Comparison of ENCODE assay signal across 8 cellular contexts in the genomic region with DNA sequence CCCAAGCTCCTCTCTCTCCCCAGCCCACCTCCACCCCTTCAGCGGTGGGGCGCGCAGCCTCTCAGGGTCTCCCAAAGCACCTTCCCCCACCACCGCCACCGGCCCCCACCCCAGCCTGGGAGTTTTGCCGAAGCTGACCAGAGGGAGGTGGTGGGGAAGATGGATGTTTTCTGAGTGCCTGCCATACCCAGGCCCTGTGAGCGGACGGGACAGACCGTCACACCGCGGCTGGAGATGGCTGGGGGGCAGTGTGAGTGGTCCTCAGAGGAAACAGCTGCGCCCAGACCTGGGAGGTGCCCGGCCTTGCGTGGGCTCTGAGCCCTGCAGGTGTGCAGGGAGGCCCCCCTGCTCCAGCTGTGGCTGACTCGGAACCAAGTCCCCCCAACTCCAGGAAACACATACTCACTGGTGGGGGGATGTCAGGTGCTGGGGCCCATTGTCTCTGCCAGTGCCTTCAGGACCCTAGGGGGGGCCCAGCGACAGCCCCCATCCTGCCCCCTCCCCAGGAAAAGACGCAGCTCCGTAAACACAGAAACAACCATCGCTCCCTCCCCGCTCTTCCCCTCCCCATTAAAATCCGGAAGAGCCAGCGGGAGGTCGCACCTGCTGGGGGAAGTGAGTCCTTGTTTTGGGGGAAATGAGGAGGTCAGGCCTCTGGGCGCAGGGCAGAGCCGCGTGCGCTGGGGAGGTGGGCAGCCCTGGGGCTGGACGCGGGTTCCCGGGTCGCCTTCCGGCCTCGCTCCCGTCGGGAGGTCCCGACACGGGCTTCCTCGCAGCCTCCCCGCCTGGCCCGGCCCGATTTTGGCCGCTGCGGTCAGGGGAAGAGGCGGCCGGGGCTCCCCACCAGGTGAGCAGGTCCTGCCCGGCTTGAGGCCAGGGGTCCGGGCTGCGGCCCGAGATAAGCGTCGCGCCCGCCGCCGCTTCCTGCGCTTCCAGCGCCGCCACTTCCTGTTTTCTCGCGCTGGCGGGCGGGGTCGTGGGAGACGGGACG. TPM values are rescaled to one million over a fixed set of nuclear protein-coding genes. Genes with fewer than 3 reads are reported as not detected.
DNase-seq lines count a peak whose midpoint lies in the region; ATAC-seq and TF ChIP-seq lines count a peak whose summit lies in the region.

No MANE protein-coding gene starts in this region.

- H3K18ac ChIP-seq in IMR-90 (ENCODE audit: low read depth, low read length) = no peak overlapping the region

- peak overlapping the region; percentile 72 for H3K4me3 ChIP-seq in CD8-positive, alpha-beta T cell (ENCODE audit: low read depth, low read length)
- H3K4me3 ChIP-seq in IMR-90 (ENCODE audit: insufficient read depth, low read depth, low read length) (peak overlapping the region; percentile 35), mammary epithelial cell (replicated peaks in 1 of 3; ENCODE audit: insufficient read depth in 1 of 3, low read depth in 2 of 3, low read length in 3 of 3) (peak overlapping the region in 2 of 3 experiments; percentile 35 to 38)

- H3K4me1 ChIP-seq in CD8-positive, alpha-beta T cell (ENCODE audit: insufficient read depth, low read length) = peaks cover 58% of the 10 kb centered on the region
- peaks cover 2% of the 10 kb centered on the region; the same call in 1 of the 2 replicates for H3K4me1 ChIP-seq in IMR-90 (ENCODE audit: control insufficient read depth, insufficient read depth, low read length)
- H3K4me1 ChIP-seq in mammary epithelial cell (ENCODE audit: insufficient read depth, low read length) = peaks cover 23% of the 10 kb centered on the region

- H3K36me3 Mint-ChIP-seq in CD8-positive, alpha-beta T cell = no peaks in the 10 kb centered on the region
- no peaks in the 10 kb centered on the region for H3K36me3 Mint-ChIP-seq in naive thymus-derived CD8-positive, alpha-beta T cell

- peak overlapping the region; percentile 80 for H2AFZ ChIP-seq in IMR-90 (replicated peaks; ENCODE audit: low read length, poor library complexity)
- peak overlapping the region; percentile 85 for H2AFZ ChIP-seq in mammary epithelial cell (ENCODE audit: low read depth, low read length)

- H3K9me3 ChIP-seq in CD8-positive, alpha-beta T cell (ENCODE audit: low read length) = no peaks in the 10 kb centered on the region
- H3K9me3 ChIP-seq in IMR-90 (ENCODE audit: control insufficient read depth, insufficient read depth, low read length) (no peaks in the 10 kb centered on the region), mammary epithelial cell (replicated peaks; ENCODE audit: insufficient read depth, low read length) (no peaks in the 10 kb centered on the region)

- H3K27ac ChIP-seq in CD8-positive, alpha-beta T cell (ENCODE audit: low read depth, low read length) = peak overlapping the region; percentile 68
- no peak overlapping the region; the same call in 1 of the 2 replicates for H3K27ac ChIP-seq in IMR-90 (ENCODE audit: insufficient read depth, low read length)
- H3K27ac ChIP-seq in mammary epithelial cell (ENCODE audit: insufficient read depth, low read depth, low read length) = no peak overlapping the region

- no peaks in the 10 kb centered on the region for H3K9me3 Mint-ChIP-seq in CD8-positive, alpha-beta T cell
- no peaks in the 10 kb centered on the region for H3K9me3 Mint-ChIP-seq in naive thymus-derived CD8-positive, alpha-beta T cell

- BruUV-seq in IMR-90 (replicated peaks; lab: Mats Ljungman, UMichigan) (no TSS peak), mammary epithelial cell (replicated peaks; lab: Mats Ljungman, UMichigan) (no TSS peak)

- no peaks in the 10 kb centered on the region for H3K79me1 ChIP-seq in IMR-90 (ENCODE audit: low read depth in 1 of 2, low read length in 2 of 2)

- in situ Hi-C loops in IMR-90 (cut with MboI; ENCODE audit: low sequenced_read_pairs) (no loop called here), mammary epithelial cell (cut with MboI; ENCODE audit: low sequenced_read_pairs in 2 of 2) (no loop called here)

- no peak for TF ChIP-seq POLR2A in IMR-90 (IDR thresholded peaks at IDR 0.05; ENCODE audit: low read depth, low read length)

- no peak for ATAC-seq in CD8-positive, alpha-beta T cell
- ATAC-seq in IMR-90 (ENCODE audit: low read depth) = no peak
- peak in 1 of 2 donors; percentile 13 for ATAC-seq in naive thymus-derived CD8-positive, alpha-beta T cell
- no peak for ATAC-seq in HG03571 (IDR thresholded peaks at IDR 0.05; ENCODE audit: unreplicated experiment)

- dilution Hi-C loops in IMR-90 (cut with HindIII; ENCODE audit: low sequenced_read_pairs, unreplicated experiment) (no loop called here), mammary epithelial cell (cut with HindIII; ENCODE audit: low sequenced_read_pairs) (no loop called here)

- H2BK15ac ChIP-seq in IMR-90 (ENCODE audit: low read depth, low read length) = no peak overlapping the region

- H3K56ac ChIP-seq in IMR-90 (ENCODE audit: extremely low read depth, insufficient read depth, low read length) = no peak overlapping the region

- H2BK20ac ChIP-seq in IMR-90 (ENCODE audit: low read depth, low read length) = no peak overlapping the region

- no peak for TF ChIP-seq CTCF in CD8-positive, alpha-beta T cell (IDR thresholded peaks at IDR 0.05)
- TF ChIP-seq CTCF in IMR-90 (conservative IDR thresholded peaks at IDR 0.05; ENCODE audit: low read depth, low read length) = no peak
- TF ChIP-seq CTCF in mammary epithelial cell (conservative IDR thresholded peaks at IDR 0.05 in 1 of 2, IDR thresholded peaks at IDR 0.05 in 1 of 2; ENCODE audit: extremely low read depth in 1 of 2, insufficient read depth in 1 of 2, low read depth in 1 of 2, low read length in 2 of 2) = no peak

- no peak overlapping the region for H3K14ac ChIP-seq in IMR-90 (replicated peaks; ENCODE audit: low read depth, low read length)

- 0 out of 4 replicates have a peak overlapping the region, but pooled peaks have one; percentile 16 to 74 for H4K8ac ChIP-seq in IMR-90 (ENCODE audit: low read depth in 2 of 2, low read length in 2 of 2)

- no peak overlapping the region for H3K23ac ChIP-seq in IMR-90 (ENCODE audit: low read depth, low read length)

- peak overlapping the region; percentile 84 for H3K27ac Mint-ChIP-seq in CD8-positive, alpha-beta T cell
- peak overlapping the region; percentile 83 to 92 (median 89) for H3K27ac Mint-ChIP-seq in naive thymus-derived CD8-positive, alpha-beta T cell

- H2AK5ac ChIP-seq in IMR-90 (ENCODE audit: low read depth, low read length) = no peak overlapping the region; the same call in 1 of the 2 replicates

- H3K9me1 ChIP-seq in IMR-90 (ENCODE audit: insufficient read depth, low read length) = no peaks in the 10 kb centered on the region

- H2BK5ac ChIP-seq in IMR-90 (ENCODE audit: low read depth, low read length, poor library complexity, severe bottlenecking) = no peak overlapping the region

- H3K27me3 Mint-ChIP-seq in CD8-positive, alpha-beta T cell (ENCODE audit: low read depth) = peaks cover 12% of the 10 kb centered on the region
- peaks cover 0 to 12% (median 12%) of the 10 kb centered on the region in 5 donors for H3K27me3 Mint-ChIP-seq in naive thymus-derived CD8-positive, alpha-beta T cell

- no peak for TF ChIP-seq RAD21 in IMR-90 (IDR thresholded peaks at IDR 0.05; ENCODE audit: low read length)

- 2% methylated on average over 16 of the region's 65 CpGs; no CpG with 5 or more reads in 1 of the 2 experiments for WGBS in IMR-90 (ENCODE audit: extremely low coverage in 2 of 2, insufficient read length in 1 of 2), 2 experiments
- WGBS in mammary epithelial cell (ENCODE audit: low coverage, missing lambda C conversion rate) = 45% methylated on average over 19 of the region's 65 CpGs

- H2BK120ac ChIP-seq in IMR-90 (ENCODE audit: low read depth, low read length) = no peak overlapping the region

- no peaks in the 10 kb centered on the region for H3K27me3 ChIP-seq in CD8-positive, alpha-beta T cell (ENCODE audit: insufficient read depth, low read length)
- H3K27me3 ChIP-seq in IMR-90 (ENCODE audit: control insufficient read depth, insufficient read depth, low read length) (peaks cover 65% of the 10 kb centered on the region), mammary epithelial cell (ENCODE audit: insufficient read depth, low read length) (no peaks in the 10 kb centered on the region)

- no peak overlapping the region for H3K4ac ChIP-seq in IMR-90 (ENCODE audit: low read depth, low read length)

- H3K79me2 ChIP-seq in mammary epithelial cell (ENCODE audit: insufficient read depth, low read length) = no peaks in the 10 kb centered on the region

- H4K5ac ChIP-seq in IMR-90 (ENCODE audit: low read depth, low read length) = no peak overlapping the region

- H4K20me1 ChIP-seq in IMR-90 (ENCODE audit: insufficient read depth, low read length) (no peaks in the 10 kb centered on the region; the same call in 1 of the 2 replicates), mammary epithelial cell (ENCODE audit: insufficient read depth, low read length) (no peaks in the 10 kb centered on the region)

- peak in 2 of 7 experiments; percentile 18 to 62 for DNase-seq in CD8-positive, alpha-beta T cell
- DNase-seq in IMR-90 = no peak
- no peak for DNase-seq in mammary epithelial cell
- DNase-seq in naive thymus-derived CD8-positive, alpha-beta T cell = no peak
- no peak for DNase-seq in SHP77 treated with DMSO at 0.1 percent for 48 hours (lab: John Stamatoyannopoulos, UW)
- no peak for DNase-seq in superior temporal gyrus (ENCODE audit: extremely low spot score)
- DNase-seq in C1 segment of cervical spinal cord (lab: John Stamatoyannopoulos, UW) = no peak

- CTCF ChIA-PET in CD8-positive, alpha-beta T cell (lab: Charles Lee) = interaction anchor here (0.9 to 5.8 kb wide), 3 partner anchors 15 to 78 kb away, joined by 4 to 63 read pairs (median 11); a partner anchor contains a TSS
- CTCF ChIA-PET in IMR-90 (lab: Yijun Ruan, JAX) (no interaction called here), mammary epithelial cell (lab: Charles Lee; ENCODE audit: low non-redundant PET) (no interaction called here)

- H3K4me2 ChIP-seq in IMR-90 (ENCODE audit: low read depth, low read length) (peak overlapping the region; percentile 25; the same call in 1 of the 2 replicates), mammary epithelial cell (ENCODE audit: insufficient read depth, low read depth, low read length) (peak overlapping the region; percentile 90)

- POLR2A ChIA-PET in CD8-positive, alpha-beta T cell (lab: Charles Lee) = interaction anchor here (0.8 to 3.0 kb wide), 5 partner anchors 12 to 61 kb away, joined by 3 to 10 read pairs (median 3); a partner anchor contains a TSS
- POLR2A ChIA-PET in IMR-90 (lab: Charles Lee; ENCODE audit: unreplicated experiment) = no interaction called here
- POLR2A ChIA-PET in naive thymus-derived CD8-positive, alpha-beta T cell (lab: Charles Lee) = interaction anchor here (0.5 to 7.4 kb wide), 13 partner anchors 10 to 489 kb away, joined by 3 to 67 read pairs (median 10); a partner anchor contains a TSS

- H3K36me3 ChIP-seq in CD8-positive, alpha-beta T cell (ENCODE audit: insufficient read depth, low read length) = no peaks in the 10 kb centered on the region
- H3K36me3 ChIP-seq in IMR-90 (ENCODE audit: control insufficient read depth, insufficient read depth, low read length) = no peaks in the 10 kb centered on the region
- H3K36me3 ChIP-seq in mammary epithelial cell (ENCODE audit: insufficient read depth, low read length) = no peaks in the 10 kb centered on the region

- H3K4me3 Mint-ChIP-seq in CD8-positive, alpha-beta T cell = peak overlapping the region; percentile 80
- peak overlapping the region; percentile 77 to 90 (median 84) for H3K4me3 Mint-ChIP-seq in naive thymus-derived CD8-positive, alpha-beta T cell

- H4K91ac ChIP-seq in IMR-90 (ENCODE audit: insufficient read depth, low read depth, low read length) = no peak overlapping the region

- peak overlapping the region; percentile 65 for H2AK9ac ChIP-seq in IMR-90 (replicated peaks; ENCODE audit: low read depth, low read length, poor library complexity)

- H3K9ac ChIP-seq in IMR-90 (ENCODE audit: low read depth, low read length) (no peak overlapping the region), mammary epithelial cell (ENCODE audit: insufficient read depth, low read length) (no peak overlapping the region)

- intact Hi-C loops in CD8-positive, alpha-beta T cell (cut with DNase I, micrococcal nuclease) = no loop called here
- intact Hi-C loops in IMR-90 (cut with micrococcal nuclease) = no loop called here
- intact Hi-C loops in mammary epithelial cell (cut with micrococcal nuclease) = no loop called here

- peaks cover 40% of the 10 kb centered on the region for H3K4me1 Mint-ChIP-seq in CD8-positive, alpha-beta T cell (ENCODE audit: low read depth)
- peaks cover 36 to 59% (median 52%) of the 10 kb centered on the region in 4 donors for H3K4me1 Mint-ChIP-seq in naive thymus-derived CD8-positive, alpha-beta T cell

RNA-seq across cellular contexts. Expression of a gene that starts 6.1 kb away (rescaled TPM):
- 1 to 10 TPM; 6.9 to 7.1 TPM for total RNA-seq in CD8-positive, alpha-beta T cell
- 0.18 and 0.28 TPM in 2 replicates for total RNA-seq in IMR-90 (2012; rRNA removed)
- 0.09 and 0.11 TPM in 2 replicates for polyA plus RNA-seq in IMR-90 (2012; rRNA removed)
- 0.04 and 0.11 TPM in 2 replicates for polyA plus RNA-seq in IMR-90 (2012; cell fraction: cytosol; rRNA removed)
- polyA plus RNA-seq in IMR-90 (2012; cell fraction: nucleus; rRNA removed; ENCODE audit: low replicate concordance) = 1.0 and 2.4 TPM in 2 replicates
- total RNA-seq in mammary epithelial cell = 1 to 10 TPM in 1 of 2 donors, under 1 TPM in 1; 0.67 to 1.0 TPM
- 0.03 TPM for polyA plus RNA-seq in mammary epithelial cell
- polyA minus RNA-seq in mammary epithelial cell = not detected
- 1 to 10 TPM; 5.6 to 5.8 TPM for total RNA-seq in naive thymus-derived CD8-positive, alpha-beta T cell
- under 1 TPM in 1 of 3 donors, not detected in 2; 0.54 TPM for polyA plus RNA-seq in naive thymus-derived CD8-positive, alpha-beta T cell

RNA-seq across cellular contexts. Expression of a gene that starts 7.4 kb away (rescaled TPM):
- not detected for total RNA-seq in CD8-positive, alpha-beta T cell
- total RNA-seq in IMR-90 (2012; rRNA removed) (not detected in 2 replicates), mammary epithelial cell (under 1 TPM in 1 of 2 donors, not detected in 1; 0.16 TPM)
- polyA plus RNA-seq in IMR-90 (2012; rRNA removed) (not detected in 2 replicates), mammary epithelial cell (not detected)
- polyA plus RNA-seq in IMR-90 (2012; cell fraction: cytosol; rRNA removed) = 0.03 TPM in 1 of 2 replicates, not detected in the other
- polyA plus RNA-seq in IMR-90 (2012; cell fraction: nucleus; rRNA removed; ENCODE audit: low replicate concordance) = 0.03 TPM in 1 of 2 replicates, not detected in the other
- not detected for polyA minus RNA-seq in mammary epithelial cell
- total RNA-seq in naive thymus-derived CD8-positive, alpha-beta T cell = not detected
- not detected for polyA plus RNA-seq in naive thymus-derived CD8-positive, alpha-beta T cell

RNA-seq across cellular contexts. Expression of a gene that starts 20.9 kb away (rescaled TPM):
- 10 to 100 TPM; 18.2 to 18.4 TPM for total RNA-seq in CD8-positive, alpha-beta T cell
- total RNA-seq in IMR-90 (2012; rRNA removed) (8.9 and 9.3 TPM in 2 replicates), mammary epithelial cell (10 to 100 TPM; 15.7 to 37.9 TPM)
- polyA plus RNA-seq in IMR-90 (2012; rRNA removed) (28.9 and 30.0 TPM in 2 replicates), mammary epithelial cell (15.6 TPM)
- polyA plus RNA-seq in IMR-90 (2012; cell fraction: cytosol; rRNA removed) = 53.8 and 63.8 TPM in 2 replicates
- polyA plus RNA-seq in IMR-90 (2012; cell fraction: nucleus; rRNA removed; ENCODE audit: low replicate concordance) = 76.1 and 133 TPM in 2 replicates
- polyA minus RNA-seq in mammary epithelial cell = 26.4 TPM
- total RNA-seq in naive thymus-derived CD8-positive, alpha-beta T cell = 10 to 100 TPM; 42.0 to 42.7 TPM
- 10 to 100 TPM; 22.5 to 33.0 (median 32.1) TPM for polyA plus RNA-seq in naive thymus-derived CD8-positive, alpha-beta T cell

RNA-seq across cellular contexts. Expression of a gene that starts 37.2 kb away (rescaled TPM):
- 1 to 10 TPM; 6.9 to 8.1 TPM for total RNA-seq in CD8-positive, alpha-beta T cell
- total RNA-seq in IMR-90 (2012; rRNA removed) (7.7 and 8.1 TPM in 2 replicates), mammary epithelial cell (10 to 100 TPM in 1 of 2 donors, 1 to 10 TPM in 1; 9.5 to 15.9 TPM)
- polyA plus RNA-seq in IMR-90 (2012; rRNA removed) (17.5 and 21.5 TPM in 2 replicates), mammary epithelial cell (13.9 TPM)
- polyA plus RNA-seq in IMR-90 (2012; cell fraction: cytosol; rRNA removed) = 9.7 and 22.3 TPM in 2 replicates
- polyA plus RNA-seq in IMR-90 (2012; cell fraction: nucleus; rRNA removed; ENCODE audit: low replicate concordance) = 8.4 and 19.7 TPM in 2 replicates
- polyA minus RNA-seq in mammary epithelial cell = 8.8 TPM
- total RNA-seq in naive thymus-derived CD8-positive, alpha-beta T cell = 10 to 100 TPM; 16.9 to 20.7 TPM
- 10 to 100 TPM; 50.9 to 67.5 (median 59.4) TPM for polyA plus RNA-seq in naive thymus-derived CD8-positive, alpha-beta T cell

RNA-seq across cellular contexts. Expression of a gene that starts 37.8 kb away (rescaled TPM):
- under 1 TPM; 0.35 to 0.69 TPM for total RNA-seq in CD8-positive, alpha-beta T cell
- total RNA-seq in IMR-90 (2012; rRNA removed) (0.28 and 0.36 TPM in 2 replicates), mammary epithelial cell (under 1 TPM; 0.38 to 0.50 TPM)
- polyA plus RNA-seq in IMR-90 (2012; rRNA removed) (1.1 and 1.2 TPM in 2 replicates), mammary epithelial cell (0.24 TPM)
- 0.80 and 1.9 TPM in 2 replicates for polyA plus RNA-seq in IMR-90 (2012; cell fraction: cytosol; rRNA removed)
- polyA plus RNA-seq in IMR-90 (2012; cell fraction: nucleus; rRNA removed; ENCODE audit: low replicate concordance) = 1.2 and 2.6 TPM in 2 replicates
- 0.21 TPM for polyA minus RNA-seq in mammary epithelial cell
- total RNA-seq in naive thymus-derived CD8-positive, alpha-beta T cell = 1 to 10 TPM in 1 of 2 experiments, under 1 TPM in 1; 0.91 to 1.1 TPM
- polyA plus RNA-seq in naive thymus-derived CD8-positive, alpha-beta T cell = 1 to 10 TPM in 1 of 3 donors, under 1 TPM in 2; 0.77 to 1.6 (median 0.82) TPM
